ENCODE assay signal across 22 cellular contexts in the genomic region with DNA sequence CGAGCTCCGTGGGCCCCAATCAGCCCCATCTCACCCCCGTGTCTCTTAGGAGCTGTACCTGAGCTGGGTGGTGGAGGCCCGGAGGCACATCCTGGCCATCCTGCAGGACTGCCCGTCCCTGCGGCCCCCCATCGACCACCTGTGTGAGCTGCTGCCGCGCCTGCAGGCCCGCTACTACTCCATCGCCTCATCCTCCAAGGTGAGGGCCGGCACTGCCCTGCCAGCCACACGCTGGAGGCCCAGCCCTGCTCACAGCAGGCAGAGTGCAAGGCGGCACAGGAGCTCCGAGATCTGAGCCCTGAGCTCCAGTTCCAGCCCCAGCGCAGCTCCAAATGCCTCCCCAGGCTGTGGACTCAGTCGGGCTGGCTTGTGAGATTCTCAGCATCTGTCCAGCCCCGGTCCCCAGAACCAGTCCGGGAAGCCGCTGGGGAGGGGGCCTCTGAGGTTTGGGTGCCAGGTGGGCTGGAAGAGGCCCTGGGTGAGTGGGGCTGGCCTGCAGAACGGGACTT. TPM values are rescaled to one million over a fixed set of nuclear protein-coding genes. Genes with fewer than 3 reads are reported as not detected.
DNase-seq lines count a peak whose midpoint lies in the region; ATAC-seq, FAIRE-seq and TF ChIP-seq lines count a peak whose summit lies in the region.
"Had no signal": no experiment of that assay in that cellular context is flagged by ENCODE, and none has a peak within 500 bp of the region (broad histone marks: within the 10 kb centered on the region; RNA-seq: fewer than 3 reads in every experiment).

No MANE protein-coding gene starts in this region.

- no peaks in the 10 kb centered on the region for H3K79me2 ChIP-seq in SK-N-SH (ENCODE audit: insufficient read depth)

- H3K27ac ChIP-seq in SK-N-SH (ENCODE audit: low read depth in 2 of 2, low read length in 1 of 2) (no peak overlapping the region), kidney (ENCODE audit: low read depth in 2 of 2, low read length in 2 of 2) (no peak overlapping the region), ovary (peak overlapping the region; percentile 28 to 75), stomach (peak overlapping the region in 2 of 5 donors; percentile 18 to 32)
- H3K27ac ChIP-seq: BLaER1 treated with 17β-estradiol and CSF1 and Interleukin-3, amounts not matched to agents 10 nM and 100 nM; KMS-11; SJSA1 had no signal

- no peaks in the 10 kb centered on the region for H3K27me3 ChIP-seq in SK-N-SH (ENCODE audit: insufficient read depth)
- H3K27me3 ChIP-seq in H7 (ENCODE audit: control insufficient read depth, insufficient read depth, low read length): no peaks in the 10 kb centered on the region
- H3K27me3 ChIP-seq in ovary: no peaks in the 10 kb centered on the region
- no peaks in the 10 kb centered on the region for H3K27me3 ChIP-seq in stomach
- H3K27me3 ChIP-seq: BLaER1 treated with 17β-estradiol and CSF1 and Interleukin-3, amounts not matched to agents 10 nM and 100 nM; SJSA1 had no signal

- H3K36me3 ChIP-seq in SK-N-SH (replicated peaks in 1 of 2; ENCODE audit: control insufficient read depth in 1 of 2, insufficient read depth in 2 of 2, low read length in 1 of 2) (peaks cover 16 to 70% of the 10 kb centered on the region in 2 experiments), H7 (replicated peaks; ENCODE audit: control insufficient read depth, insufficient read depth, low read length) (peaks cover 15% of the 10 kb centered on the region), kidney (ENCODE audit: control insufficient read depth in 1 of 2, insufficient read depth in 2 of 2, low read length in 2 of 2) (peaks cover 11 to 19% of the 10 kb centered on the region in 2 donors), ovary (no peaks in the 10 kb centered on the region), stomach (peaks cover 65 to 83% (median 83%) of the 10 kb centered on the region in 4 donors)

- no peak for ATAC-seq in SK-N-SH treated with all-trans-retinoic acid at 6 μM for 48 hours
- ATAC-seq: HCT116 had no signal

- DNase-seq in SK-N-SH (peak; percentile 43), H7 (peak; percentile 58), kidney (peak; percentile 62), ovary (peak in 2 of 5 donors; percentile 29 to 48), A172 (ENCODE audit: low spot score) (no peak), stomach (no peak), NCI-H69 (lab: John Stamatoyannopoulos, UW) (no peak)
- DNase-seq: Calu3; GOT3; NCI-H1092 treated with DMSO at 0.1 percent for 48 hours; NCI-H1436 treated with DMSO at 0.1 percent for 48 hours; NCI-H2029; NCI-H2227 treated with DMSO at 0.1 percent for 48 hours; NCI-H774; NK-92 treated with Interleukin-12 subunit alpha and Interleukin-12 subunit beta, amount 100 ng/mL, for 24 hours had no signal

- TF ChIP-seq CTCF in SK-N-SH (IDR thresholded peaks at IDR 0.05) (no peak), kidney (IDR thresholded peaks at IDR 0.05; ENCODE audit: borderline replicate concordance, extremely low read depth, insufficient read depth) (no peak), ovary (IDR thresholded peaks at IDR 0.05) (no peak), stomach (IDR thresholded peaks at IDR 0.05) (no peak)

- no peaks in the 10 kb centered on the region for H4K20me1 ChIP-seq in SK-N-SH (ENCODE audit: insufficient read depth)

- no peak overlapping the region for H3K4me2 ChIP-seq in SK-N-SH
- H3K4me2 ChIP-seq: BLaER1 treated with 17β-estradiol and CSF1 and Interleukin-3, amounts not matched to agents 10 nM and 100 nM; KMS-11 had no signal

- H3K9me3 ChIP-seq in SK-N-SH (no peaks in the 10 kb centered on the region), kidney (ENCODE audit: control insufficient read depth in 1 of 2, low read length in 2 of 2) (no peaks in the 10 kb centered on the region), ovary (no peaks in the 10 kb centered on the region), stomach (no peaks in the 10 kb centered on the region)
- H3K9me3 ChIP-seq: BLaER1 treated with 17β-estradiol and CSF1 and Interleukin-3, amounts not matched to agents 10 nM and 100 nM; SJSA1 had no signal

- 85% methylated on average over 12 of the region's 21 CpGs for WGBS in SK-N-SH (ENCODE audit: low lambda C conversion rate)
- WGBS in ovary, 3 donors: 70 to 83% (median 76%) methylated on average over 20 to 21 of the region's 21 CpGs
- 87 to 97% (median 89%) methylated on average over 11 to 21 of the region's 21 CpGs for WGBS in stomach, 5 donors

- FAIRE-seq in kidney (lab: Jason Lieb, UNC): no peak
- FAIRE-seq: G401.6, GM12892 had no signal

- intact Hi-C loops in kidney (cut with DNase I): no loop called here
- intact Hi-C loops in ovary (cut with DNase I): no loop called here
- intact Hi-C loops in stomach (cut with DNase I; ENCODE audit: low total_unique reads): no loop called here

- peaks cover 0 to 11% of the 10 kb centered on the region in 2 experiments; a peak in 1 of 4 replicates for H3K4me1 ChIP-seq in SK-N-SH (ENCODE audit: control insufficient read depth in 1 of 2, insufficient read depth in 2 of 2, low read depth in 1 of 2, low read length in 1 of 2)
- H3K4me1 ChIP-seq in kidney (ENCODE audit: control insufficient read depth in 1 of 2, insufficient read depth in 1 of 2, low read depth in 1 of 2, low read length in 2 of 2): peaks cover 8 to 9% of the 10 kb centered on the region in 2 donors
- H3K4me1 ChIP-seq in ovary (ENCODE audit: insufficient read depth): peaks cover 22% of the 10 kb centered on the region
- H3K4me1 ChIP-seq in stomach: peaks cover 15 to 40% (median 27%) of the 10 kb centered on the region in 4 donors

- no peaks in the 10 kb centered on the region for H3F3A ChIP-seq in SK-N-SH (replicated peaks; ENCODE audit: insufficient read depth)

- no peak for TF ChIP-seq POLR2A in ovary (IDR thresholded peaks at IDR 0.05)
- TF ChIP-seq POLR2A in stomach (IDR thresholded peaks at IDR 0.05): no peak

- H3K4me3 ChIP-seq in SK-N-SH (ENCODE audit: low read depth in 2 of 2, low read length in 1 of 2) (no peak overlapping the region), H7 (ENCODE audit: insufficient read depth, low read depth, low read length) (no peak overlapping the region), kidney (ENCODE audit: low read length in 2 of 2) (no peak overlapping the region), ovary (no peak overlapping the region), stomach (no peak overlapping the region)
- H3K4me3 ChIP-seq: BLaER1 treated with 17β-estradiol and CSF1 and Interleukin-3, amounts not matched to agents 10 nM and 100 nM; SJSA1 had no signal

- TF ChIP-seq RAD21 in SK-N-SH (IDR thresholded peaks at IDR 0.05; ENCODE audit: low read length): no peak

- no peaks in the 10 kb centered on the region for H3K9me2 ChIP-seq in SK-N-SH

- H3K9ac ChIP-seq in SK-N-SH (no peak overlapping the region), kidney (ENCODE audit: low read length in 2 of 2) (no peak overlapping the region)
- H3K9ac ChIP-seq: BLaER1 treated with 17β-estradiol and CSF1 and Interleukin-3, amounts not matched to agents 10 nM and 100 nM; KMS-11 had no signal

- TF ChIP-seq EP300 in SK-N-SH (IDR thresholded peaks at IDR 0.05; ENCODE audit: borderline replicate concordance in 1 of 2, low read depth in 1 of 2, low read length in 1 of 2) (no peak), ovary (IDR thresholded peaks at IDR 0.05) (no peak), stomach (IDR thresholded peaks at IDR 0.05) (no peak)

- CTCF ChIA-PET in SK-N-SH (lab: Yijun Ruan, JAX): interaction anchor here (1.1 to 1.2 kb wide), 2 partner anchors 35 to 118 kb away, joined by 3 to 4 read pairs; no protein-coding TSS in a partner anchor

- no peak overlapping the region for H2AFZ ChIP-seq in SK-N-SH (ENCODE audit: low read depth)

- POLR2A ChIA-PET in SK-N-SH (lab: Yijun Ruan, JAX): no interaction called here

TF ChIP-seq in SK-N-SH, 30 proteins besides CTCF, POLR2A, EP300 and RAD21:
- TF ChIP-seq MXI1 (IDR thresholded peaks at IDR 0.05; ENCODE audit: low read depth, low read length): no peak
- no peak for TF ChIP-seq FOXJ3 (CRISPR knock-in tag; IDR thresholded peaks at IDR 0.05)
- no peak for TF ChIP-seq POLR2AphosphoS5 (IDR thresholded peaks at IDR 0.05; ENCODE audit: low read depth, low read length)
- no peak for TF ChIP-seq RFX5 (IDR thresholded peaks at IDR 0.05; ENCODE audit: low read length)

TF ChIP-seq in SK-N-SH treated with all-trans-retinoic acid at 6 μM for 48 hours, 23 proteins besides CTCF, POLR2A, EP300 and RAD21 (continues in another document):
- TF ChIP-seq BACH2 (CRISPR knock-in tag; IDR thresholded peaks at IDR 0.05; ENCODE audit: borderline replicate concordance): no peak
- no peak for TF ChIP-seq OSR1 (CRISPR knock-in tag; IDR thresholded peaks at IDR 0.05)
- no peak for TF ChIP-seq ZNF8 (CRISPR knock-in tag; IDR thresholded peaks at IDR 0.05)
- no peak for TF ChIP-seq RARB (CRISPR knock-in tag; IDR thresholded peaks at IDR 0.05)
- TF ChIP-seq ZFP30 (CRISPR knock-in tag; IDR thresholded peaks at IDR 0.05): no peak
- TF ChIP-seq, protein P1, sequence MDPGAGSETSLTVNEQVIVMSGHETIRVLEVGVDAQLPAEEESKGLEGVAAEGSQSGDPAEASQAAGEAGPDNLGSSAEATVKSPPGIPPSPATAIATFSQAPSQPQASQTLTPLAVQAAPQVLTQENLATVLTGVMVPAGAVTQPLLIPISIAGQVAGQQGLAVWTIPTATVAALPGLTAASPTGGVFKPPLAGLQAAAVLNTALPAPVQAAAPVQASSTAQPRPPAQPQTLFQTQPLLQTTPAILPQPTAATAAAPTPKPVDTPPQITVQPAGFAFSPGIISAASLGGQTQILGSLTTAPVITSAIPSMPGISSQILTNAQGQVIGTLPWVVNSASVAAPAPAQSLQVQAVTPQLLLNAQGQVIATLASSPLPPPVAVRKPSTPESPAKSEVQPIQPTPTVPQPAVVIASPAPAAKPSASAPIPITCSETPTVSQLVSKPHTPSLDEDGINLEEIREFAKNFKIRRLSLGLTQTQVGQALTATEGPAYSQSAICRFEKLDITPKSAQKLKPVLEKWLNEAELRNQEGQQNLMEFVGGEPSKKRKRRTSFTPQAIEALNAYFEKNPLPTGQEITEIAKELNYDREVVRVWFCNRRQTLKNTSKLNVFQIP (CRISPR knock-in tag; IDR thresholded peaks at IDR 0.05; ENCODE audit: borderline replicate concordance, low read depth): no peak
- no peak for TF ChIP-seq PPARA (CRISPR knock-in tag; IDR thresholded peaks at IDR 0.05; ENCODE audit: borderline replicate concordance)
- TF ChIP-seq ARNTL (CRISPR knock-in tag; IDR thresholded peaks at IDR 0.05; ENCODE audit: borderline replicate concordance, low read depth): no peak
- no peak for TF ChIP-seq SNAI2 (CRISPR knock-in tag; IDR thresholded peaks at IDR 0.05)

RNA-seq across cellular contexts. Expression of a gene that starts 9.3 kb away (rescaled TPM):
- polyA plus RNA-seq in SK-N-SH (2012; rRNA removed) (59.8 and 95.2 TPM in 2 replicates), kidney (ENCODE audit: insufficient read depth, low read depth, low replicate concordance) (141 TPM), ovary (100 to 1,000 TPM; 114 to 170 TPM), stomach (10 to 100 TPM; 53.6 to 78.6 (median 68.3) TPM)
- polyA plus RNA-seq in SK-N-SH (2012; cell fraction: cytosol; rRNA removed): 26.4 and 50.4 TPM in 2 replicates
- 120 and 190 TPM in 2 replicates for polyA plus RNA-seq in SK-N-SH (2012; cell fraction: nucleus; rRNA removed)
- total RNA-seq in H7 (2014; rRNA removed; shearing (Covaris generic)): 11.0 and 12.8 TPM in 2 replicates
- total RNA-seq in kidney (47.0 TPM), ovary (100 to 1,000 TPM in 3 of 7 donors, 10 to 100 TPM in 4; 44.4 to 140 (median 89.5) TPM), stomach (10 to 100 TPM in 4 of 5 donors, 1 to 10 TPM in 1; 4.1 to 75.3 (median 24.2) TPM)
- total RNA-seq in A172 (2014; rRNA removed; shearing (Covaris generic)): 13.6 and 26.5 TPM in 2 replicates

Comparison
In these comparisons a context has a peak if more than half of its experiments do, and no peak if none do; other contexts are left out.
1. DNase-seq: peak in SK-N-SH (single experiment), H7 (single experiment) and kidney (single experiment); none in A172 (single experiment), stomach (single experiment) and NCI-H69 (single experiment).
2. H3K27ac ChIP-seq: peak in ovary (2 of 2); none in SK-N-SH (0 of 2) and kidney (0 of 2).